ENCODE assay signal across 1 cellular context in genomic region chr15:70625438-70625837, GRCh38.
TF ChIP-seq lines count a peak whose summit lies in the region.

No MANE protein-coding gene starts in this region.

TF ChIP-seq in A549, 52 proteins besides CTCF, POLR2A, EP300 and RAD21 (continued from another document):
- TF ChIP-seq USF2 (IDR thresholded peaks at IDR 0.05) = no peak
- TF ChIP-seq RFX5 (IDR thresholded peaks at IDR 0.05) = no peak
- TF ChIP-seq KDM1A (IDR thresholded peaks at IDR 0.05; ENCODE audit: low read depth) = no peak
- TF ChIP-seq RCOR1 (IDR thresholded peaks at IDR 0.05; ENCODE audit: low read depth, low read length) = no peak
